1 cellular context compared by ENCODE assay signal in the genomic region with DNA sequence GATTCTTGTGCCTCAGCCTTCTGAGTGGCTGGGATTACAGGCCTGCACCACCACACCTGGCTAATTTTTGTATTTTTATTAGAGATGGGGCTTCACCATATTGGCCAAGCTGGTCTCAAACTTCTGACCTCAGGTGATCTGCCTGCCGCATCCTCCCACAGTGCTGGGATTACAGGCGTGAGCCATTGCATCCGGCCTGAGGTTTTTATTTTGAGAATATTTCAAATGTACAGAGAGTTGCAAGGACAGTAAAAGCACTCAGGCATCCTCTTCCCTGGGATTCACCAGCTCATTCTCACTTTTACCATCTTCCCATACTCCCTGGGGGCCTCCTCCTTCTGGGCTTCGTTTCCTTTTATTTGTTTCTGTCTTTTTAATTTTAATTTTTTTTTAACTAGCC.
TF ChIP-seq lines count a peak whose summit lies in the region.

No MANE protein-coding gene starts in this region.

TF ChIP-seq in IMR-90, 13 proteins besides CTCF, POLR2A, EP300 and RAD21:
- TF ChIP-seq MXI1 (IDR thresholded peaks at IDR 0.05; ENCODE audit: borderline replicate concordance, low read depth, low read length) = no peak
- TF ChIP-seq, protein P1, sequence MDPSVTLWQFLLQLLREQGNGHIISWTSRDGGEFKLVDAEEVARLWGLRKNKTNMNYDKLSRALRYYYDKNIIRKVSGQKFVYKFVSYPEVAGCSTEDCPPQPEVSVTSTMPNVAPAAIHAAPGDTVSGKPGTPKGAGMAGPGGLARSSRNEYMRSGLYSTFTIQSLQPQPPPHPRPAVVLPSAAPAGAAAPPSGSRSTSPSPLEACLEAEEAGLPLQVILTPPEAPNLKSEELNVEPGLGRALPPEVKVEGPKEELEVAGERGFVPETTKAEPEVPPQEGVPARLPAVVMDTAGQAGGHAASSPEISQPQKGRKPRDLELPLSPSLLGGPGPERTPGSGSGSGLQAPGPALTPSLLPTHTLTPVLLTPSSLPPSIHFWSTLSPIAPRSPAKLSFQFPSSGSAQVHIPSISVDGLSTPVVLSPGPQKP (IDR thresholded peaks at IDR 0.05; ENCODE audit: borderline replicate concordance, low read depth, low read length) = no peak
- no peak for TF ChIP-seq RCOR1 (IDR thresholded peaks at IDR 0.05; ENCODE audit: insufficient replicate concordance, low read length)
- TF ChIP-seq RFX5 (IDR thresholded peaks at IDR 0.05; ENCODE audit: low read depth, low read length) = no peak
- TF ChIP-seq, protein P2, sequence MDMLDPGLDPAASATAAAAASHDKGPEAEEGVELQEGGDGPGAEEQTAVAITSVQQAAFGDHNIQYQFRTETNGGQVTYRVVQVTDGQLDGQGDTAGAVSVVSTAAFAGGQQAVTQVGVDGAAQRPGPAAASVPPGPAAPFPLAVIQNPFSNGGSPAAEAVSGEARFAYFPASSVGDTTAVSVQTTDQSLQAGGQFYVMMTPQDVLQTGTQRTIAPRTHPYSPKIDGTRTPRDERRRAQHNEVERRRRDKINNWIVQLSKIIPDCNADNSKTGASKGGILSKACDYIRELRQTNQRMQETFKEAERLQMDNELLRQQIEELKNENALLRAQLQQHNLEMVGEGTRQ (IDR thresholded peaks at IDR 0.05; ENCODE audit: low read depth, low read length) = no peak
- no peak for TF ChIP-seq FOS (IDR thresholded peaks at IDR 0.05; ENCODE audit: low read depth, low read length)
- no peak for TF ChIP-seq NFE2L2 (IDR thresholded peaks at IDR 0.05; ENCODE audit: low read depth, low read length)
- no peak for TF ChIP-seq MAFK (IDR thresholded peaks at IDR 0.05; ENCODE audit: low read depth, low read length)
- TF ChIP-seq CEBPB (IDR thresholded peaks at IDR 0.05; ENCODE audit: low read depth, low read length) = no peak
